Comparison of ENCODE assay signal across 10 cellular contexts in the genomic region with DNA sequence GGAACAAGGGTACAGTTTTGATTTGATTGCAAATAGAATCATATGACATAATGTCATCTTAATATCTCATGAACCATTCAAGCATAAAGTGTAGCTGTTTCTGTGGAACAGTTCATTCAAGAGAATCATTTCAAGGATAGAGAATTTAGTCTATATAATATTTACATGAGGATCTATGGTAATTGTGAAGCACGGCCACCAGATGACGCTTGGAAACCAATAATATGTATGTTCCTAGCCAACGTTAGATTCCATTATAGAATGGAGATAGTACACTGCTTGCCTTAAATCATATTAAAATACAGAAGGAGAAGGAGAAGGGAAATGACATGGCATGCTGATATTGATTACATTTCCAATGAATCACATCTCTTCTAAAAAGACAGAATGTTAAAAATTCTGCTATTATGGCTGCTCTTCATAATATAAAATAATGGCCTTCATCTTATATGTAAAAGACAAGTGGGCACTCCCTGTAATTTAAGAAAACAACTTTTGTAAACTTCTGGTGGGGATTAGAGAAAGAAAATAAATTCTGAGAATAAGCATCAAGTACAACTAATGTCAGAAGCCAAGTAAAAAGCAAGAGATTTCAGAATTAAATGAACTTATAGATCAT.
DNase-seq lines count a peak whose midpoint lies in the region; ATAC-seq, FAIRE-seq and TF ChIP-seq lines count a peak whose summit lies in the region.
"Had no signal": no experiment of that assay in that cellular context is flagged by ENCODE, and none has a peak within 500 bp of the region (broad histone marks: within the 10 kb centered on the region; RNA-seq: fewer than 3 reads in every experiment).

No MANE protein-coding gene starts in this region.

- no peaks in the 10 kb centered on the region for H3K9me1 ChIP-seq in endothelial cell of umbilical vein (replicated peaks; ENCODE audit: control insufficient read depth, extremely low read depth, insufficient read depth, low read length)

- no peaks in the 10 kb centered on the region for H3K9me3 ChIP-seq in endothelial cell of umbilical vein (replicated peaks; ENCODE audit: control insufficient read depth, insufficient read depth, low read length)
- no peaks in the 10 kb centered on the region for H3K9me3 ChIP-seq in thyroid gland

- FAIRE-seq in A204.1 (lab: Jason Lieb, UNC) (peak; percentile 82), endothelial cell of umbilical vein (lab: Jason Lieb, UNC) (peak; percentile 47)

- intact Hi-C loops in endothelial cell of umbilical vein (cut with micrococcal nuclease) = loop anchor here (10.0 kb wide), 1 partner anchor 993 kb away; no protein-coding TSS in a partner anchor
- intact Hi-C loops in thyroid gland (cut with DNase I) = no loop called here
- intact Hi-C loops in cardiac septum (cut with DNase I) = no loop called here

- TF ChIP-seq POLR2A in endothelial cell of umbilical vein (IDR thresholded peaks at IDR 0.05; ENCODE audit: low read depth, low read length) (no peak), thyroid gland (IDR thresholded peaks at IDR 0.05) (no peak)

- POLR2A ChIA-PET in endothelial cell of umbilical vein (lab: Charles Lee) = no interaction called here

- no peaks in the 10 kb centered on the region for H4K20me1 ChIP-seq in endothelial cell of umbilical vein (replicated peaks; ENCODE audit: control insufficient read depth, extremely low read depth, insufficient read depth, low read length)

- H3K36me3 ChIP-seq in endothelial cell of umbilical vein (ENCODE audit: control insufficient read depth in 2 of 2, extremely low read depth in 1 of 2, insufficient read depth in 2 of 2, low read length in 2 of 2) (peaks cover 0 to 13% of the 10 kb centered on the region in 2 experiments), thyroid gland (no peaks in the 10 kb centered on the region)

- H3K4me1 ChIP-seq in endothelial cell of umbilical vein (ENCODE audit: control insufficient read depth, extremely low read depth, insufficient read depth, low read length) (no peaks in the 10 kb centered on the region), thyroid gland (no peaks in the 10 kb centered on the region)

- peak; percentile 15 to 66 for DNase-seq in NCI-H526 (lab: John Stamatoyannopoulos, UW)
- peak; percentile 56 for DNase-seq in endothelial cell of umbilical vein (ENCODE audit: low read depth, low spot score)
- DNase-seq in thyroid gland = no peak
- DNase-seq in cardiac septum (ENCODE audit: low spot score) = no peak
- DNase-seq in OCI-M2 (lab: John Stamatoyannopoulos, UW; ENCODE audit: unreplicated experiment) = no peak
- DNase-seq: activated B cell treated with CpG ODN at 0.5 μM for 24 hours had no signal

- H3K4me3 ChIP-seq in endothelial cell of umbilical vein (replicated peaks in 1 of 3; ENCODE audit: insufficient read depth in 1 of 3, low read depth in 1 of 3, low read length in 3 of 3) (no peak overlapping the region), thyroid gland (replicated peaks in 1 of 3) (no peak overlapping the region)
- H3K4me3 ChIP-seq: lung had no signal

- no TSS peak for BruUV-seq in endothelial cell of umbilical vein (replicated peaks; lab: Mats Ljungman, UMichigan)

- H3K27ac ChIP-seq in endothelial cell of umbilical vein (ENCODE audit: insufficient read depth, low read depth, low read length) (no peak overlapping the region), thyroid gland (no peak overlapping the region)

- 35 to 43% methylated on average over 3 of the region's 3 CpGs for WGBS in thyroid gland, 2 donors

- no peak overlapping the region for H2AFZ ChIP-seq in endothelial cell of umbilical vein (ENCODE audit: low read depth, low read length)

- H3K79me2 ChIP-seq in endothelial cell of umbilical vein (ENCODE audit: control insufficient read depth, insufficient read depth, low read length) = no peaks in the 10 kb centered on the region

- CTCF ChIA-PET in endothelial cell of umbilical vein (lab: Charles Lee) = interaction anchor here (0.6 to 1.8 kb wide), 8 partner anchors 9 to 1367 kb away, joined by 3 to 16 read pairs (median 4); no protein-coding TSS in a partner anchor

- ATAC-seq in GM21367 (IDR thresholded peaks at IDR 0.05; ENCODE audit: unreplicated experiment) = peak; percentile 45
- no peak for ATAC-seq in GM21515 (IDR thresholded peaks at IDR 0.05; ENCODE audit: unreplicated experiment)

- H3K27me3 ChIP-seq in endothelial cell of umbilical vein (ENCODE audit: control insufficient read depth in 2 of 2, insufficient read depth in 2 of 2, low read length in 2 of 2) (no peaks in the 10 kb centered on the region), thyroid gland (no peaks in the 10 kb centered on the region)

- H3K4me2 ChIP-seq in endothelial cell of umbilical vein (ENCODE audit: insufficient read depth, low read length) = no peak overlapping the region

- dilution Hi-C loops in endothelial cell of umbilical vein (cut with MboI; ENCODE audit: extremely low pct_ligation_motif_present, low sequenced_read_pairs) = no loop called here

- peak in 1 of 2 donors; percentile 19 for TF ChIP-seq CTCF in endothelial cell of umbilical vein (IDR thresholded peaks at IDR 0.05; ENCODE audit: extremely low read depth in 1 of 2, insufficient read depth in 1 of 2, low read depth in 1 of 2, low read length in 2 of 2)
- TF ChIP-seq CTCF in thyroid gland (IDR thresholded peaks at IDR 0.05) = peak in 3 of 6 experiments; percentile 8 to 28 (median 17)

- no peak overlapping the region for H3K9ac ChIP-seq in endothelial cell of umbilical vein (replicated peaks; ENCODE audit: extremely low read depth, insufficient read depth, low read length)

TF ChIP-seq in endothelial cell of umbilical vein, 7 proteins besides CTCF, POLR2A, EP300 and RAD21:
- TF ChIP-seq MYC (IDR thresholded peaks at IDR 0.05; ENCODE audit: low read depth, low read length) (no peak), EZH2 (IDR thresholded peaks at IDR 0.05; ENCODE audit: borderline replicate concordance, low read depth, low read length, severe bottlenecking) (no peak), JUN (IDR thresholded peaks at IDR 0.05; ENCODE audit: borderline replicate concordance, insufficient read depth, insufficient read length, low read depth) (no peak), FOS (IDR thresholded peaks at IDR 0.05; ENCODE audit: borderline replicate concordance, insufficient read depth, low read length) (no peak), MAX (IDR thresholded peaks at IDR 0.05; ENCODE audit: insufficient read depth, insufficient read length) (no peak), POLR2AphosphoS5 (IDR thresholded peaks at IDR 0.05; ENCODE audit: insufficient read depth, low read depth, low read length) (no peak), GATA2 (IDR thresholded peaks at IDR 0.05; ENCODE audit: insufficient read depth, insufficient read length, low read depth, low read length) (no peak)

Comparison
In these comparisons a context has a peak if more than half of its experiments do, and no peak if none do; other contexts are left out.
1. DNase-seq: peak in NCI-H526 (2 of 2) and endothelial cell of umbilical vein (single experiment); none in thyroid gland (0 of 2), cardiac septum (single experiment) and OCI-M2 (single experiment).